Comparison of ENCODE assay signal across 20 cellular contexts in the genomic region with DNA sequence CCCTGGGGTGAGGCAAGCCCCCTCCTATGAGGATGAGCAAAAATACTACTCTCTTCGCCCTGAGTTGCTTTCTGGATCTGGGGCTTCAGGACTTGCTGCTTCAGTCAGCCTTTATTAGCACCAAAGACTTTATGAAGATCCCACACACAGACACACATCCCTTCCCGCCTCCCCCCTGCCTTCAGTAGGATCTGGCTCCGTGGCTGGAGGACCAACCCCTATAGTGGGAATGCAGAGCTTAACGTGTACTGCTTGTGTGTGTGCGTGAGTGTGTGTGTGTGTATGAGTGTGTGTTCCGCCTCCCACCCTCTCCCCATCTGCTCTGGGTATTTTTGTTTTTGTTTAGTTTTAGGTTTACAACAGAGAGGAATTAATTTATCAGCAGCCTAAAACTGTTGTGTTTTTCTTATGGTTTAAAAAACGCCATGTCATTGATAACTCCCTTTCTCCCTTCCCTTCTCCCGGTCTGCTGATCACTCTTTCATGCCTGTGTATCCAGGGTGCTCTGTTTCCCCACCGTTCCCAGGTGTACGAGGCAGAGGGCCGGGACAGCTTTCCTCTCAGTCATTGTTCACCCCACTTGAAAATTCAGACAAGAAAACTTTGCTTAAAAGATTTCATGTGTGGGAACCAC. TPM values are rescaled to one million over a fixed set of nuclear protein-coding genes. Genes with fewer than 3 reads are reported as not detected.
DNase-seq lines count a peak whose midpoint lies in the region; ATAC-seq and TF ChIP-seq lines count a peak whose summit lies in the region.
"Had no signal": no experiment of that assay in that cellular context is flagged by ENCODE, and none has a peak within 500 bp of the region (broad histone marks: within the 10 kb centered on the region; RNA-seq: fewer than 3 reads in every experiment).

No MANE protein-coding gene starts in this region.

- H3K9me3 Mint-ChIP-seq in activated naive CD4-positive, alpha-beta T cell treated with anti-CD3 and anti-CD28 coated beads, Interleukin-2, amount 50 U/mL, for 72 hours: no peaks in the 10 kb centered on the region
- H3K9me3 Mint-ChIP-seq in activated naive CD4-positive, alpha-beta T cell treated with anti-CD3 and anti-CD28 coated beads, Interleukin-2, amount 10 ng/mL, durations not matched to agents 7 days and 5 days: no peaks in the 10 kb centered on the region
- H3K9me3 Mint-ChIP-seq in progenitor cell of endocrine pancreas (ENCODE audit: low read depth) (peaks cover 3% of the 10 kb centered on the region), chondrocyte (ENCODE audit: low read depth) (no peaks in the 10 kb centered on the region)
- H3K9me3 Mint-ChIP-seq: CD8-positive, alpha-beta memory T cell had no signal

- H2AFZ ChIP-seq in OCI-LY7 (ENCODE audit: low read length): no peak overlapping the region

- intact Hi-C loops in OCI-LY7 (cut with micrococcal nuclease; ENCODE audit: unreplicated experiment): no loop called here

- H3K27ac Mint-ChIP-seq in activated naive CD4-positive, alpha-beta T cell treated with anti-CD3 and anti-CD28 coated beads, Interleukin-2, amount 50 U/mL, for 72 hours: peak overlapping the region; percentile 77 to 78
- H3K27ac Mint-ChIP-seq in activated naive CD4-positive, alpha-beta T cell treated with anti-CD3 and anti-CD28 coated beads, Interleukin-2, amount 10 ng/mL, durations not matched to agents 7 days and 5 days: no peak overlapping the region
- peak overlapping the region; percentile 71 for H3K27ac Mint-ChIP-seq in progenitor cell of endocrine pancreas
- no peak overlapping the region for H3K27ac Mint-ChIP-seq in chondrocyte (ENCODE audit: unreplicated experiment)

- no peaks in the 10 kb centered on the region for H4K20me1 ChIP-seq in OCI-LY7 (ENCODE audit: insufficient read depth, low read length)

- H3K4me2 ChIP-seq in OCI-LY7 (ENCODE audit: low read length): no peak overlapping the region

- H3K4me1 ChIP-seq in OCI-LY7 (ENCODE audit: insufficient read depth, low read length, poor library complexity, severe bottlenecking): no peaks in the 10 kb centered on the region
- H3K4me1 ChIP-seq: prostate gland, thyroid gland had no signal

- H3K4me3 ChIP-seq in OCI-LY7 (ENCODE audit: low read depth, low read length, poor library complexity, severe bottlenecking): no peak overlapping the region
- H3K4me3 ChIP-seq in fibroblast of villous mesenchyme (ENCODE audit: low read depth, low read length): no peak overlapping the region
- H3K4me3 ChIP-seq: prostate gland, SK-N-MC, thyroid gland had no signal

- CTCF ChIA-PET in activated naive CD4-positive, alpha-beta T cell treated with anti-CD3 and anti-CD28 coated beads, Interleukin-2, amount 10 ng/mL, durations not matched to agents 7 days and 5 days (lab: Charles Lee): no interaction called here
- CTCF ChIA-PET in OCI-LY7 (lab: Charles Lee; ENCODE audit: unreplicated experiment): interaction anchor here (1.0 kb wide), 1 partner anchor 15 kb away, joined by 3 read pairs; no protein-coding TSS in a partner anchor

- peaks cover 69% of the 10 kb centered on the region for H3K36me3 ChIP-seq in OCI-LY7 (ENCODE audit: insufficient read depth, low read length)
- H3K36me3 ChIP-seq: prostate gland, thyroid gland had no signal

- H3K9me2 ChIP-seq in OCI-LY7 (ENCODE audit: insufficient read depth, low read length): no peaks in the 10 kb centered on the region

- TSS peak; percentile 66 for BruUV-seq in OCI-LY7 (replicated peaks; lab: Mats Ljungman, UMichigan)

- no peak for ATAC-seq in activated naive CD4-positive, alpha-beta T cell treated with anti-CD3 and anti-CD28 coated beads, Interleukin-2, amount 50 U/mL, for 72 hours
- ATAC-seq in GM19455 (IDR thresholded peaks at IDR 0.05; ENCODE audit: unreplicated experiment) (no peak), left lobe of liver (no peak)
- ATAC-seq: activated CD4-positive, CD25-positive, alpha-beta regulatory T cell treated with anti-CD3 and anti-CD28 coated beads, Interleukin-2, amount 50 U/mL, for 24 hours had no signal

- no peaks in the 10 kb centered on the region for H3K27me3 Mint-ChIP-seq in activated naive CD4-positive, alpha-beta T cell treated with anti-CD3 and anti-CD28 coated beads, Interleukin-2, amount 10 ng/mL, durations not matched to agents 7 days and 5 days
- H3K27me3 Mint-ChIP-seq in progenitor cell of endocrine pancreas (no peaks in the 10 kb centered on the region), chondrocyte (ENCODE audit: low read depth) (no peaks in the 10 kb centered on the region)

- no peak overlapping the region for H3K4me3 Mint-ChIP-seq in activated naive CD4-positive, alpha-beta T cell treated with anti-CD3 and anti-CD28 coated beads, Interleukin-2, amount 10 ng/mL, durations not matched to agents 7 days and 5 days
- H3K4me3 Mint-ChIP-seq in progenitor cell of endocrine pancreas (ENCODE audit: low read depth) (no peak overlapping the region), chondrocyte (ENCODE audit: unreplicated experiment) (no peak overlapping the region)
- H3K4me3 Mint-ChIP-seq: CD8-positive, alpha-beta memory T cell had no signal

- no peak for TF ChIP-seq CTCF in OCI-LY7 (conservative IDR thresholded peaks at IDR 0.05; ENCODE audit: low read length)
- no peak for TF ChIP-seq CTCF in fibroblast of villous mesenchyme (IDR thresholded peaks at IDR 0.05; ENCODE audit: insufficient read depth, low read depth, low read length)
- TF ChIP-seq CTCF in progenitor cell of endocrine pancreas (IDR thresholded peaks at IDR 0.05; ENCODE audit: unreplicated experiment): no peak
- no peak for TF ChIP-seq CTCF in chondrocyte (IDR thresholded peaks at IDR 0.05)

- POLR2A ChIA-PET in OCI-LY7 (lab: Charles Lee): no interaction called here

- no peaks in the 10 kb centered on the region for H3K79me2 ChIP-seq in OCI-LY7 (ENCODE audit: insufficient read depth, low read depth, low read length)

- H3K36me3 Mint-ChIP-seq in activated naive CD4-positive, alpha-beta T cell treated with anti-CD3 and anti-CD28 coated beads, Interleukin-2, amount 50 U/mL, for 72 hours: peaks cover 24 to 76% of the 10 kb centered on the region in 2 donors
- H3K36me3 Mint-ChIP-seq in activated naive CD4-positive, alpha-beta T cell treated with anti-CD3 and anti-CD28 coated beads, Interleukin-2, amount 10 ng/mL, durations not matched to agents 7 days and 5 days: peaks cover 79% of the 10 kb centered on the region
- H3K36me3 Mint-ChIP-seq in progenitor cell of endocrine pancreas (ENCODE audit: insufficient read depth) (peaks cover 18% of the 10 kb centered on the region), chondrocyte (ENCODE audit: low read depth) (peaks cover 13% of the 10 kb centered on the region)

- H3K27ac ChIP-seq in OCI-LY7 (ENCODE audit: low read depth, low read length, poor library complexity, severe bottlenecking): no peak overlapping the region
- H3K27ac ChIP-seq: epithelial cell of prostate, prostate gland, SK-N-MC, thyroid gland had no signal

- DNase-seq in activated naive CD4-positive, alpha-beta T cell treated with anti-CD3 and anti-CD28 coated beads, Interleukin-2, amount 50 U/mL, for 72 hours (ENCODE audit: low spot score in 2 of 2): no peak
- no peak for DNase-seq in activated naive CD4-positive, alpha-beta T cell treated with anti-CD3 and anti-CD28 coated beads, Interleukin-2, amount 10 ng/mL, durations not matched to agents 7 days and 5 days
- DNase-seq in OCI-LY7 (ENCODE audit: low spot score): no peak
- DNase-seq in fibroblast of villous mesenchyme (ENCODE audit: low read depth): peak; percentile 10
- no peak for DNase-seq in progenitor cell of endocrine pancreas (ENCODE audit: low spot score, unreplicated experiment)
- DNase-seq in chondrocyte (ENCODE audit: low spot score): no peak
- DNase-seq in left lobe of liver (ENCODE audit: low spot score): no peak
- DNase-seq: activated gamma-delta T cell; CD8-positive, alpha-beta memory T cell; left ventricle myocardium superior; NCI-H1694 treated with DMSO at 0.1 percent for 48 hours; NCI-H2171 treated with DMSO at 0.1 percent for 48 hours; NCI-H524 treated with DMSO at 0.1 percent for 48 hours; stimulated activated CD4-positive, alpha-beta T cell treated with anti-CD3 and anti-CD28 coated beads, Interleukin-1b, Interleukin-23, amount 100 ng/mL, for 48 hours; thyroid gland had no signal

- H3K4me1 Mint-ChIP-seq in activated naive CD4-positive, alpha-beta T cell treated with anti-CD3 and anti-CD28 coated beads, Interleukin-2, amount 10 ng/mL, durations not matched to agents 7 days and 5 days: peaks cover 2% of the 10 kb centered on the region
- H3K4me1 Mint-ChIP-seq in progenitor cell of endocrine pancreas (ENCODE audit: low read depth) (peaks cover 18% of the 10 kb centered on the region), chondrocyte (ENCODE audit: low read depth) (peaks cover 6% of the 10 kb centered on the region)

- H3K9me3 ChIP-seq in OCI-LY7 (ENCODE audit: low read length): no peaks in the 10 kb centered on the region
- H3K9me3 ChIP-seq: prostate gland, thyroid gland had no signal

RNA-seq across cellular contexts. Expression of a gene that starts 27.5 kb away (rescaled TPM):
- total RNA-seq in activated naive CD4-positive, alpha-beta T cell treated with anti-CD3 and anti-CD28 coated beads, Interleukin-2, amount 50 U/mL, for 72 hours: 1 to 10 TPM; 1.6 to 6.9 TPM
- 12.7 and 18.2 TPM in 2 replicates for total RNA-seq in OCI-LY7 (2014; rRNA removed; shearing (Covaris generic))
- total RNA-seq in OCI-LY7 (2022) (26.8 and 28.3 TPM in 2 replicates), fibroblast of villous mesenchyme (3.9 and 5.8 TPM in 2 replicates), progenitor cell of endocrine pancreas (10.5 and 11.1 TPM in 2 replicates), chondrocyte (7.4 to 13.4 TPM (median 11.9 TPM) in 3 replicates), left lobe of liver (0.55 TPM)

RNA-seq across cellular contexts. Expression of a gene that starts 49.2 kb away (rescaled TPM):
- 100 to 1,000 TPM; 229 to 299 TPM for total RNA-seq in activated naive CD4-positive, alpha-beta T cell treated with anti-CD3 and anti-CD28 coated beads, Interleukin-2, amount 50 U/mL, for 72 hours
- total RNA-seq in OCI-LY7 (2014; rRNA removed; shearing (Covaris generic)): 50.3 and 60.5 TPM in 2 replicates
- total RNA-seq in OCI-LY7 (2022) (105 and 118 TPM in 2 replicates), fibroblast of villous mesenchyme (15.8 and 19.4 TPM in 2 replicates), progenitor cell of endocrine pancreas (27.1 and 30.3 TPM in 2 replicates), chondrocyte (14.0 to 16.8 TPM (median 15.5 TPM) in 3 replicates), left lobe of liver (36.4 TPM)

RNA-seq across cellular contexts. Expression of a gene that starts 54.3 kb away (rescaled TPM):
- 1 to 10 TPM in 1 of 2 donors, under 1 TPM in 1; 0.71 to 4.9 TPM for total RNA-seq in activated naive CD4-positive, alpha-beta T cell treated with anti-CD3 and anti-CD28 coated beads, Interleukin-2, amount 50 U/mL, for 72 hours
- 4.3 and 4.8 TPM in 2 replicates for total RNA-seq in OCI-LY7 (2014; rRNA removed; shearing (Covaris generic))
- total RNA-seq in OCI-LY7 (2022) (5.6 and 6.2 TPM in 2 replicates), fibroblast of villous mesenchyme (4.5 and 4.7 TPM in 2 replicates), progenitor cell of endocrine pancreas (4.6 and 5.2 TPM in 2 replicates), chondrocyte (4.5 to 4.9 TPM (median 4.5 TPM) in 3 replicates), left lobe of liver (1.1 TPM)

Comparison
In these comparisons a context has a peak if more than half of its experiments do, and no peak if none do; other contexts are left out.
1. H3K27ac Mint-ChIP-seq: peak in activated naive CD4-positive, alpha-beta T cell treated with anti-CD3 and anti-CD28 coated beads, Interleukin-2, amount 50 U/mL, for 72 hours (2 of 2) and progenitor cell of endocrine pancreas (single experiment); none in activated naive CD4-positive, alpha-beta T cell treated with anti-CD3 and anti-CD28 coated beads, Interleukin-2, amount 10 ng/mL, durations not matched to agents 7 days and 5 days (single experiment) and chondrocyte (single experiment).